In the genomic region with DNA sequence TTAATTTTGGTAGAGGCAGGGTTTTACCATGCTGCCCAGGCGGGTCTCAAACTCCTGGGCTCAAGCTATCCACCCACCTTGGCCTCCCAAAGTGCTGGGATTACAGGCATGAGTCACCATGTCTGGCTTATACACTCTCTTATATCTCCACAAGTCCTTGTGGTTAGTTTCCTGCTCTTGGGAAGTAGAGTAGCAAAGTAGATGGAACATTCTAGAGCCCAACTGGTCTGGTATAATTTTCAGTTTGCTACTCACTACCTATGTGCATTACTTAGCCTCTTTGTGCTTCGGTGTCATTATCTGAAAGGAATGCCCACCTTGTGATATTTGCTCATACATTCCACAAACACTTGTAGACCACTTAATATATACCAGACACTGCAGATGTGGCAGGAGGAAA, we compare ENCODE assay signal across 23 cellular contexts.
DNase-seq lines count a peak whose midpoint lies in the region; ATAC-seq, FAIRE-seq and TF ChIP-seq lines count a peak whose summit lies in the region.
"Had no signal": no experiment of that assay in that cellular context is flagged by ENCODE, and none has a peak within 500 bp of the region (broad histone marks: within the 10 kb centered on the region; RNA-seq: fewer than 3 reads in every experiment).

No MANE protein-coding gene starts in this region.

- no peak for TF ChIP-seq RAD21 in SK-N-SH (IDR thresholded peaks at IDR 0.05; ENCODE audit: low read length)

- CTCF ChIA-PET in SK-N-SH (lab: Yijun Ruan, JAX): interaction anchor here (1.0 to 35.0 kb wide), 5 partner anchors 10 to 52 kb away, joined by 3 to 827 read pairs (median 4); no protein-coding TSS in a partner anchor
- CTCF ChIA-PET in WTC11 (lab: Charles Lee): interaction anchor here (2.0 to 2.1 kb wide), 2 partner anchors 23 to 61 kb away, joined by 7 to 10 read pairs; no protein-coding TSS in a partner anchor

- H3K4me2 ChIP-seq in SK-N-SH: no peak overlapping the region

- TF ChIP-seq EP300 in SK-N-SH (IDR thresholded peaks at IDR 0.05; ENCODE audit: borderline replicate concordance in 1 of 2, low read depth in 1 of 2, low read length in 1 of 2): no peak

- POLR2A ChIA-PET in SK-N-SH (lab: Yijun Ruan, JAX) (no interaction called here), WTC11 (lab: Charles Lee) (no interaction called here)

- H3K27ac Mint-ChIP-seq in WTC11: no peak overlapping the region
- H3K27ac Mint-ChIP-seq: activated naive CD8-positive, alpha-beta T cell treated with anti-CD3 and anti-CD28 coated beads for 36 hours; activated T-helper 1 cell treated with anti-CD3 and anti-CD28 coated beads, Interleukin-12 subunit alpha, Interleukin-12 subunit beta, Interleukin-2, Interleukin-4 antibody, amounts not matched to agents 30 ng/mL and 10 ng/mL and 1 ng/mL, durations not matched to agents 14 hours and 24 hours and 36 hours had no signal

- H3K4me3 ChIP-seq in SK-N-SH (ENCODE audit: low read depth in 2 of 2, low read length in 1 of 2): no peak overlapping the region
- H3K4me3 ChIP-seq in dorsolateral prefrontal cortex: no peak overlapping the region
- H3K4me3 ChIP-seq in subcutaneous abdominal adipose tissue (ENCODE audit: low read depth in 1 of 5, low read length in 5 of 5): no peak overlapping the region
- H3K4me3 ChIP-seq: BLaER1 treated with 17β-estradiol and CSF1 and Interleukin-3, amounts not matched to agents 10 nM and 100 nM; prostate gland; spleen; suprapubic skin had no signal

- H3K4me3 Mint-ChIP-seq in WTC11: no peak overlapping the region
- H3K4me3 Mint-ChIP-seq: activated naive CD8-positive, alpha-beta T cell treated with anti-CD3 and anti-CD28 coated beads for 36 hours; activated T-helper 1 cell treated with anti-CD3 and anti-CD28 coated beads, Interleukin-12 subunit alpha, Interleukin-12 subunit beta, Interleukin-2, Interleukin-4 antibody, amounts not matched to agents 30 ng/mL and 10 ng/mL and 1 ng/mL, durations not matched to agents 14 hours and 24 hours and 36 hours; central memory CD8-positive, alpha-beta T cell; nephron progenitor cell had no signal

- H3K4me1 ChIP-seq in SK-N-SH (ENCODE audit: control insufficient read depth in 1 of 2, insufficient read depth in 2 of 2, low read depth in 1 of 2, low read length in 1 of 2) (peaks cover 22 to 43% of the 10 kb centered on the region in 2 experiments), subcutaneous abdominal adipose tissue (ENCODE audit: control insufficient read depth in 5 of 5, insufficient read depth in 5 of 5, low read length in 5 of 5) (peaks cover 14 to 63% (median 45%) of the 10 kb centered on the region in 5 donors)
- H3K4me1 ChIP-seq: prostate gland had no signal

- H3K27ac ChIP-seq in SK-N-SH (ENCODE audit: low read depth in 2 of 2, low read length in 1 of 2) (peak overlapping the region in 1 of 2 experiments; percentile 67; a peak in 2 of 4 replicates), dorsolateral prefrontal cortex (peak overlapping the region in 57 of 59 donors; percentile 60 to 100 (median 93)), subcutaneous abdominal adipose tissue (ENCODE audit: low read depth, low read length) (peak overlapping the region; percentile 6)
- H3K27ac ChIP-seq: 22Rv1, prostate gland, spleen, suprapubic skin had no signal

- intact Hi-C loops in dorsolateral prefrontal cortex (cut with DNase I): no loop called here

- H3K36me3 ChIP-seq in SK-N-SH (replicated peaks in 1 of 2; ENCODE audit: control insufficient read depth in 1 of 2, insufficient read depth in 2 of 2, low read length in 1 of 2) (peaks cover 2 to 27% of the 10 kb centered on the region in 2 experiments), subcutaneous abdominal adipose tissue (ENCODE audit: control insufficient read depth in 5 of 5, insufficient read depth in 5 of 5, low read length in 5 of 5) (peaks cover 0 to 4% (median 0%) of the 10 kb centered on the region in 5 donors)
- H3K36me3 ChIP-seq: prostate gland, spleen, suprapubic skin had no signal

- ATAC-seq in WTC11: no peak

- no peak overlapping the region for H2AFZ ChIP-seq in SK-N-SH (ENCODE audit: low read depth)

- 97% methylated on average over 2 of the region's 2 CpGs for WGBS in SK-N-SH (ENCODE audit: low lambda C conversion rate)

- no peak for FAIRE-seq in frontal cortex (lab: Jason Lieb, UNC)
- FAIRE-seq: D721Med, GM12892, keratinocyte had no signal

- H3K9me2 ChIP-seq in SK-N-SH: no peaks in the 10 kb centered on the region

- no peaks in the 10 kb centered on the region for H3K9me3 Mint-ChIP-seq in WTC11
- H3K9me3 Mint-ChIP-seq: activated naive CD8-positive, alpha-beta T cell treated with anti-CD3 and anti-CD28 coated beads for 36 hours; activated T-helper 1 cell treated with anti-CD3 and anti-CD28 coated beads, Interleukin-12 subunit alpha, Interleukin-12 subunit beta, Interleukin-2, Interleukin-4 antibody, amounts not matched to agents 30 ng/mL and 10 ng/mL and 1 ng/mL, durations not matched to agents 14 hours and 24 hours and 36 hours; central memory CD8-positive, alpha-beta T cell; nephron progenitor cell had no signal

- no peaks in the 10 kb centered on the region for H3K36me3 Mint-ChIP-seq in WTC11
- H3K36me3 Mint-ChIP-seq: activated naive CD8-positive, alpha-beta T cell treated with anti-CD3 and anti-CD28 coated beads for 36 hours had no signal

- peaks cover 30% of the 10 kb centered on the region for H3F3A ChIP-seq in SK-N-SH (replicated peaks; ENCODE audit: insufficient read depth)

- no peaks in the 10 kb centered on the region for H3K27me3 ChIP-seq in SK-N-SH (ENCODE audit: insufficient read depth)
- no peaks in the 10 kb centered on the region for H3K27me3 ChIP-seq in dorsolateral prefrontal cortex
- no peaks in the 10 kb centered on the region for H3K27me3 ChIP-seq in subcutaneous abdominal adipose tissue (ENCODE audit: control insufficient read depth in 5 of 5, insufficient read depth in 4 of 5, low read length in 5 of 5)
- H3K27me3 ChIP-seq: BLaER1 treated with 17β-estradiol and CSF1 and Interleukin-3, amounts not matched to agents 10 nM and 100 nM; spleen; suprapubic skin had no signal

- TF ChIP-seq CTCF in SK-N-SH (IDR thresholded peaks at IDR 0.05): no peak
- TF ChIP-seq CTCF in dorsolateral prefrontal cortex (IDR thresholded peaks at IDR 0.05 in 54 of 56, conservative IDR thresholded peaks at IDR 0.05 in 2 of 56; ENCODE audit: low read depth in 1 of 56, partially characterized antibody in 56 of 56): no peak
- no peak for TF ChIP-seq CTCF in WTC11 (IDR thresholded peaks at IDR 0.05)

- peak; percentile 21 for DNase-seq in NCI-H2029 (lab: John Stamatoyannopoulos, UW)
- no peak for DNase-seq in NCI-H2029 treated with DMSO at 0.1 percent for 48 hours (lab: John Stamatoyannopoulos, UW)
- DNase-seq in SK-N-SH: no peak
- no peak for DNase-seq in dorsolateral prefrontal cortex
- no peak for DNase-seq in frontal cortex (ENCODE audit: low spot score in 2 of 2)
- no peak for DNase-seq in NCI-H446 treated with DMSO at 0.1 percent for 48 hours (lab: John Stamatoyannopoulos, UW)
- no peak for DNase-seq in WTC11 (ENCODE audit: low spot score)
- DNase-seq: activated CD4-positive, CD25-positive, alpha-beta regulatory T cell; activated CD8-positive, alpha-beta memory T cell treated with anti-CD3 and anti-CD28 coated beads for 24 hours; activated naive CD8-positive, alpha-beta T cell treated with anti-CD3 and anti-CD28 coated beads for 36 hours; effector memory CD4-positive, alpha-beta T cell; nephron progenitor cell; spleen had no signal

- H4K20me1 ChIP-seq in SK-N-SH (ENCODE audit: insufficient read depth): peaks cover 6% of the 10 kb centered on the region; the same call in 1 of the 2 replicates

- no peaks in the 10 kb centered on the region for H3K9me3 ChIP-seq in SK-N-SH
- H3K9me3 ChIP-seq in subcutaneous abdominal adipose tissue (ENCODE audit: control insufficient read depth in 5 of 5, low read length in 5 of 5): no peaks in the 10 kb centered on the region
- H3K9me3 ChIP-seq: BLaER1 treated with 17β-estradiol and CSF1 and Interleukin-3, amounts not matched to agents 10 nM and 100 nM; prostate gland; spleen; suprapubic skin had no signal

- no peak overlapping the region for H3K9ac ChIP-seq in SK-N-SH
- H3K9ac ChIP-seq in subcutaneous abdominal adipose tissue (ENCODE audit: low read length in 5 of 5): no peak overlapping the region

- H3K4me1 Mint-ChIP-seq in WTC11: peaks cover 29% of the 10 kb centered on the region
- H3K4me1 Mint-ChIP-seq: activated naive CD8-positive, alpha-beta T cell treated with anti-CD3 and anti-CD28 coated beads for 36 hours; central memory CD8-positive, alpha-beta T cell had no signal

- H3K79me2 ChIP-seq in SK-N-SH (ENCODE audit: insufficient read depth): peaks cover 100% of the 10 kb centered on the region

- H3K27me3 Mint-ChIP-seq in WTC11 (ENCODE audit: low read depth): no peaks in the 10 kb centered on the region

TF ChIP-seq in SK-N-SH, 30 proteins besides CTCF, POLR2A, EP300 and RAD21:
- TF ChIP-seq FOSL2 (IDR thresholded peaks at IDR 0.05; ENCODE audit: borderline replicate concordance, low read depth) (peak; percentile 37; the same call in 1 of the 2 replicates), YY1 (IDR thresholded peaks at IDR 0.05; ENCODE audit: low read depth) (no peak)

TF ChIP-seq in WTC11, 78 proteins besides CTCF, POLR2A, EP300 and RAD21 (continues in another document):
- TF ChIP-seq ZNF425 (CRISPR knock-in tag; conservative IDR thresholded peaks at IDR 0.05): no peak
- TF ChIP-seq FOXK1 (CRISPR knock-in tag; IDR thresholded peaks at IDR 0.05): no peak
- no peak for TF ChIP-seq ELF4 (CRISPR knock-in tag; IDR thresholded peaks at IDR 0.05; ENCODE audit: low read depth)
- TF ChIP-seq OVOL2 (CRISPR knock-in tag; IDR thresholded peaks at IDR 0.05; ENCODE audit: borderline replicate concordance): no peak
- TF ChIP-seq ETV6 (CRISPR knock-in tag; IDR thresholded peaks at IDR 0.05): no peak
- TF ChIP-seq NR3C1 (CRISPR knock-in tag; conservative IDR thresholded peaks at IDR 0.05; ENCODE audit: low read depth): no peak
- no peak for TF ChIP-seq JAZF1 (CRISPR knock-in tag; IDR thresholded peaks at IDR 0.05)
- no peak for TF ChIP-seq RORB (CRISPR knock-in tag; IDR thresholded peaks at IDR 0.05)
- no peak for TF ChIP-seq NFE2L1 (CRISPR knock-in tag; IDR thresholded peaks at IDR 0.05)
